Comparison of ENCODE assay signal across 8 cellular contexts in the genomic region with DNA sequence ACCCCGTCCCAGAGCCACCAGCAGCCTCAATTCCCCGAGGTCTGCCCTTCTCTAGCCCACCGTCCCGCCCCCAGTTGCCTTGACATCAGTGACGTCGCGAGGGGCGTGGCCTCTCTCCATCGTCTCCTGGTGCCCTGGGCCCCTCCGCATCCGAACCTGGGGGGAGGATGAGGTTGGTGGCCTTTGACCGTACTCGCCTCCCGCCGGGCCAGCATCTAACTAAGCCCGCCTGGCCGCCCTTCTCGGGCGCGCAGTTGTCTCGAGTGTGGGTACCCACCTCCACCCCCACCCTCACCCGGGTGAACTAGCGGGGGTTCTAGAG. TPM values are rescaled to one million over a fixed set of nuclear protein-coding genes. Genes with fewer than 3 reads are reported as not detected.
A peak's percentile ranks its signal among the peaks of the same experiment; 100 is the strongest.
DNase-seq lines count a peak whose midpoint lies in the region; ATAC-seq, FAIRE-seq and TF ChIP-seq lines count a peak whose summit lies in the region.

No MANE protein-coding gene starts in this region.

- peak overlapping the region; percentile 96 for H3K4me3 Mint-ChIP-seq in CD4-positive, alpha-beta T cell

- DNase-seq in CD4-positive, alpha-beta T cell: peak; percentile 84 to 97 (median 91)
- DNase-seq in NT2/D1 (ENCODE audit: low read depth, low spot score): no peak
- DNase-seq in activated CD8-positive, alpha-beta memory T cell treated with anti-CD3 and anti-CD28 coated beads, Interleukin-2, amount 50 U/mL, for 48 hours: peak; percentile 99
- DNase-seq in endothelial cell of umbilical vein (ENCODE audit: low read depth, low spot score): peak; percentile 85
- peak; percentile 66 for DNase-seq in middle frontal gyrus (ENCODE audit: extremely low spot score, low spot score)
- DNase-seq in stimulated activated CD8-positive, alpha-beta memory T cell treated with anti-CD3 and anti-CD28 coated beads, Interleukin-2, amount 100 ng/mL, for 1 hour (ENCODE audit: low read depth in 2 of 2): peak; percentile 91

- no peaks in the 10 kb centered on the region for H3K36me3 ChIP-seq in NT2/D1 (ENCODE audit: insufficient read depth, insufficient read length, low read length)
- H3K36me3 ChIP-seq in endothelial cell of umbilical vein (ENCODE audit: control insufficient read depth in 2 of 2, extremely low read depth in 1 of 2, insufficient read depth in 2 of 2, low read length in 2 of 2): no peaks in the 10 kb centered on the region

- no peaks in the 10 kb centered on the region for H4K20me1 ChIP-seq in endothelial cell of umbilical vein (replicated peaks; ENCODE audit: control insufficient read depth, extremely low read depth, insufficient read depth, low read length)

- H3K36me3 Mint-ChIP-seq in CD4-positive, alpha-beta T cell (ENCODE audit: low read depth): no peaks in the 10 kb centered on the region

- no peaks in the 10 kb centered on the region for H3K9me3 Mint-ChIP-seq in CD4-positive, alpha-beta T cell

- FAIRE-seq in endothelial cell of umbilical vein (lab: Jason Lieb, UNC): peak; percentile 89

- POLR2A ChIA-PET in CD4-positive, alpha-beta T cell (lab: Charles Lee): interaction anchor here (1.4 to 8.0 kb wide), 15 partner anchors 9 to 472 kb away, joined by 3 to 96 read pairs (median 7); a partner anchor contains a TSS
- POLR2A ChIA-PET in endothelial cell of umbilical vein (lab: Charles Lee): no interaction called here

- H3K27ac Mint-ChIP-seq in CD4-positive, alpha-beta T cell: peak overlapping the region; percentile 87

- BruUV-seq in endothelial cell of umbilical vein (replicated peaks; lab: Mats Ljungman, UMichigan): no TSS peak

- no peaks in the 10 kb centered on the region for H3K27me3 Mint-ChIP-seq in CD4-positive, alpha-beta T cell

- no peak for TF ChIP-seq CTCF in CD4-positive, alpha-beta T cell (IDR thresholded peaks at IDR 0.05)
- TF ChIP-seq CTCF in endothelial cell of umbilical vein (IDR thresholded peaks at IDR 0.05; ENCODE audit: extremely low read depth in 1 of 2, insufficient read depth in 1 of 2, low read depth in 1 of 2, low read length in 2 of 2): no peak

- dilution Hi-C loops in endothelial cell of umbilical vein (cut with MboI; ENCODE audit: extremely low pct_ligation_motif_present, low sequenced_read_pairs): no loop called here

- no peaks in the 10 kb centered on the region for H3K4me1 ChIP-seq in NT2/D1 (ENCODE audit: insufficient read depth, insufficient read length)
- peaks cover 39% of the 10 kb centered on the region for H3K4me1 ChIP-seq in endothelial cell of umbilical vein (ENCODE audit: control insufficient read depth, extremely low read depth, insufficient read depth, low read length)

- H3K27ac ChIP-seq in CD4-positive, alpha-beta T cell (ENCODE audit: low read depth, low read length): peak overlapping the region; percentile 96
- peak overlapping the region; percentile 88 for H3K27ac ChIP-seq in endothelial cell of umbilical vein (ENCODE audit: insufficient read depth, low read depth, low read length)

- H3K27me3 ChIP-seq in CD4-positive, alpha-beta T cell (ENCODE audit: control insufficient read depth, insufficient read depth, low read length): no peaks in the 10 kb centered on the region
- H3K27me3 ChIP-seq in NT2/D1 (ENCODE audit: insufficient read depth, insufficient read length) (no peaks in the 10 kb centered on the region), endothelial cell of umbilical vein (ENCODE audit: control insufficient read depth in 2 of 2, insufficient read depth in 2 of 2, low read length in 2 of 2) (no peaks in the 10 kb centered on the region)

- H3K4me3 ChIP-seq in NT2/D1 (ENCODE audit: insufficient read length, low read depth) (peak overlapping the region; percentile 61), endothelial cell of umbilical vein (replicated peaks in 1 of 3; ENCODE audit: insufficient read depth in 1 of 3, low read depth in 1 of 3, low read length in 3 of 3) (peak overlapping the region; percentile 51 to 73 (median 61))

- ATAC-seq in CD4-positive, alpha-beta T cell (ENCODE audit: poor library complexity): peak; percentile 46
- ATAC-seq in GM19397 (IDR thresholded peaks at IDR 0.05; ENCODE audit: unreplicated experiment) (peak; percentile 46), HG03571 (IDR thresholded peaks at IDR 0.05; ENCODE audit: unreplicated experiment) (peak; percentile 42)

- no peak for TF ChIP-seq POLR2A in endothelial cell of umbilical vein (IDR thresholded peaks at IDR 0.05; ENCODE audit: low read depth, low read length)

- CTCF ChIA-PET in CD4-positive, alpha-beta T cell (lab: Charles Lee): interaction anchor here (1.1 to 3.9 kb wide), 7 partner anchors 45 to 147 kb away, joined by 3 to 19 read pairs (median 4); no protein-coding TSS in a partner anchor
- CTCF ChIA-PET in endothelial cell of umbilical vein (lab: Charles Lee): interaction anchor here (0.9 to 1.5 kb wide), 4 partner anchors 40 to 209 kb away, joined by 3 to 4 read pairs (median 3); no protein-coding TSS in a partner anchor

- H3K9ac ChIP-seq in NT2/D1 (ENCODE audit: insufficient read length, low read depth) (peak overlapping the region; percentile 66), endothelial cell of umbilical vein (replicated peaks; ENCODE audit: extremely low read depth, insufficient read depth, low read length) (peak overlapping the region; percentile 93)

- H3K9me3 ChIP-seq in CD4-positive, alpha-beta T cell (ENCODE audit: control insufficient read depth, low read length): no peaks in the 10 kb centered on the region
- H3K9me3 ChIP-seq in NT2/D1 (ENCODE audit: insufficient read depth, low read length) (no peaks in the 10 kb centered on the region), endothelial cell of umbilical vein (replicated peaks; ENCODE audit: control insufficient read depth, insufficient read depth, low read length) (no peaks in the 10 kb centered on the region)

- H2AFZ ChIP-seq in endothelial cell of umbilical vein (ENCODE audit: low read depth, low read length): peak overlapping the region; percentile 56

- H3K4me2 ChIP-seq in endothelial cell of umbilical vein (ENCODE audit: insufficient read depth, low read length): peak overlapping the region; percentile 56

- H3K79me2 ChIP-seq in endothelial cell of umbilical vein (ENCODE audit: control insufficient read depth, insufficient read depth, low read length): no peaks in the 10 kb centered on the region

- H3K9me1 ChIP-seq in endothelial cell of umbilical vein (replicated peaks; ENCODE audit: control insufficient read depth, extremely low read depth, insufficient read depth, low read length): no peaks in the 10 kb centered on the region

- intact Hi-C loops in CD4-positive, alpha-beta T cell (cut with DNase I, micrococcal nuclease): loop anchor here (1.0 to 5.0 kb wide), 2 partner anchors 43 to 129 kb away; a partner anchor contains a TSS
- intact Hi-C loops in endothelial cell of umbilical vein (cut with micrococcal nuclease): loop anchor here (10.0 kb wide), 1 partner anchor 437 kb away; a partner anchor contains a TSS

- peaks cover 92% of the 10 kb centered on the region for H3K4me1 Mint-ChIP-seq in CD4-positive, alpha-beta T cell (ENCODE audit: low read depth)

TF ChIP-seq in endothelial cell of umbilical vein, 7 proteins besides CTCF, POLR2A, EP300 and RAD21 (continues in another document):
- TF ChIP-seq EZH2 (IDR thresholded peaks at IDR 0.05; ENCODE audit: borderline replicate concordance, low read depth, low read length, severe bottlenecking) (no peak), JUN (IDR thresholded peaks at IDR 0.05; ENCODE audit: borderline replicate concordance, insufficient read depth, insufficient read length, low read depth) (no peak), FOS (IDR thresholded peaks at IDR 0.05; ENCODE audit: borderline replicate concordance, insufficient read depth, low read length) (no peak)

RNA-seq across cellular contexts. Expression of a gene that starts 5.5 kb away (rescaled TPM):
- total RNA-seq in CD4-positive, alpha-beta T cell: 1 to 10 TPM; 1.9 to 2.8 TPM
- 0.90 and 0.91 TPM in 2 replicates for total RNA-seq in endothelial cell of umbilical vein
- polyA plus RNA-seq in endothelial cell of umbilical vein: 1.9 and 2.1 TPM in 2 replicates
- polyA plus RNA-seq in endothelial cell of umbilical vein (2011; cell fraction: cytosol; rRNA removed): 0.59 and 0.68 TPM in 2 replicates
- 6.1 and 8.3 TPM in 2 replicates for polyA plus RNA-seq in endothelial cell of umbilical vein (2011; cell fraction: nucleus; rRNA removed)
- 0.72 and 0.91 TPM in 2 replicates for polyA plus RNA-seq in endothelial cell of umbilical vein (2012)
- 0.36 and 1.00 TPM in 2 replicates for polyA minus RNA-seq in endothelial cell of umbilical vein
- not detected for polyA minus RNA-seq in endothelial cell of umbilical vein (2011; cell fraction: cytosol; rRNA and poly(A)+ RNA removed)
- polyA minus RNA-seq in endothelial cell of umbilical vein (2011; cell fraction: nucleus; rRNA and poly(A)+ RNA removed): 1.1 TPM in 1 of 2 replicates, not detected in the other

RNA-seq across cellular contexts. Expression of a gene that starts 42.7 kb away (rescaled TPM):
- total RNA-seq in CD4-positive, alpha-beta T cell: 10 to 100 TPM; 72.6 to 75.9 TPM
- 56.8 and 70.6 TPM in 2 replicates for total RNA-seq in endothelial cell of umbilical vein
- 11.4 and 16.7 TPM in 2 replicates for polyA plus RNA-seq in endothelial cell of umbilical vein
- polyA plus RNA-seq in endothelial cell of umbilical vein (2011; cell fraction: cytosol; rRNA removed): 25.2 and 28.8 TPM in 2 replicates
- 21.3 and 25.5 TPM in 2 replicates for polyA plus RNA-seq in endothelial cell of umbilical vein (2011; cell fraction: nucleus; rRNA removed)
- 45.7 and 53.5 TPM in 2 replicates for polyA plus RNA-seq in endothelial cell of umbilical vein (2012)
- 16.7 and 19.6 TPM in 2 replicates for polyA minus RNA-seq in endothelial cell of umbilical vein
- 6.9 TPM for polyA minus RNA-seq in endothelial cell of umbilical vein (2011; cell fraction: cytosol; rRNA and poly(A)+ RNA removed)
- polyA minus RNA-seq in endothelial cell of umbilical vein (2011; cell fraction: nucleus; rRNA and poly(A)+ RNA removed): 14.3 and 19.4 TPM in 2 replicates

RNA-seq across cellular contexts. Expression of a gene that starts 45.0 kb away (rescaled TPM):
- total RNA-seq in CD4-positive, alpha-beta T cell: not detected
- total RNA-seq in endothelial cell of umbilical vein: not detected in 2 replicates
- polyA plus RNA-seq in endothelial cell of umbilical vein: not detected in 2 replicates
- not detected in 2 replicates for polyA plus RNA-seq in endothelial cell of umbilical vein (2011; cell fraction: cytosol; rRNA removed)
- not detected in 2 replicates for polyA plus RNA-seq in endothelial cell of umbilical vein (2011; cell fraction: nucleus; rRNA removed)
- not detected in 2 replicates for polyA plus RNA-seq in endothelial cell of umbilical vein (2012)
- polyA minus RNA-seq in endothelial cell of umbilical vein: not detected in 2 replicates
- not detected for polyA minus RNA-seq in endothelial cell of umbilical vein (2011; cell fraction: cytosol; rRNA and poly(A)+ RNA removed)
- polyA minus RNA-seq in endothelial cell of umbilical vein (2011; cell fraction: nucleus; rRNA and poly(A)+ RNA removed): not detected in 2 replicates

RNA-seq across cellular contexts. Expression of a gene that starts 49.4 kb away (rescaled TPM):
- not detected for total RNA-seq in CD4-positive, alpha-beta T cell
- not detected in 2 replicates for total RNA-seq in endothelial cell of umbilical vein
- polyA plus RNA-seq in endothelial cell of umbilical vein: not detected in 2 replicates
- not detected in 2 replicates for polyA plus RNA-seq in endothelial cell of umbilical vein (2011; cell fraction: cytosol; rRNA removed)
- polyA plus RNA-seq in endothelial cell of umbilical vein (2011; cell fraction: nucleus; rRNA removed): not detected in 2 replicates
- not detected in 2 replicates for polyA plus RNA-seq in endothelial cell of umbilical vein (2012)
- polyA minus RNA-seq in endothelial cell of umbilical vein: not detected in 2 replicates
- polyA minus RNA-seq in endothelial cell of umbilical vein (2011; cell fraction: cytosol; rRNA and poly(A)+ RNA removed): not detected
- not detected in 2 replicates for polyA minus RNA-seq in endothelial cell of umbilical vein (2011; cell fraction: nucleus; rRNA and poly(A)+ RNA removed)
